In genomic region chr1:180845352-180845751, GRCh38 we compare ENCODE assay signal across 26 cellular contexts.
"Had no signal": no experiment of that assay in that cellular context is flagged by ENCODE, and none has a peak within 500 bp of the region (broad histone marks: within the 10 kb centered on the region; RNA-seq: fewer than 3 reads in every experiment).

No MANE protein-coding gene starts in this region.

- ATAC-seq: stimulated activated effector memory CD8-positive, alpha-beta T cell treated with anti-CD3 and anti-CD28 coated beads, Interleukin-12 subunit alpha, Interleukin-12 subunit beta, amount 100 ng/mL, for 72 hours; stimulated activated memory B cell treated with anti-CD40 and anti-IgM and Interleukin-4, amounts not matched to agents 10 μg/mL and 1 μg/mL and 100 μg/mL, for 72 hours; stimulated activated naive B cell treated with anti-CD40 and anti-IgM and Interleukin-4, amounts not matched to agents 10 μg/mL and 1 μg/mL and 100 μg/mL, for 72 hours; stimulated activated naive CD8-positive, alpha-beta T cell treated with anti-CD3 and anti-CD28 coated beads, Interleukin-15, amount 100 ng/mL, for 72 hours; stimulated activated naive CD8-positive, alpha-beta T cell treated with anti-CD3 and anti-CD28 coated beads, Interleukin-15, Interleukin-2, amounts not matched to agents 100 U/mL and 50 U/mL, for 24 hours; upper lobe of right lung had no signal

- H3K9me3 ChIP-seq: stomach, suprapubic skin, testis, thoracic aorta, thyroid gland, tibial artery, tibial nerve, transverse colon, upper lobe of left lung, upper lobe of right lung, uterus, vagina had no signal

- H3K27ac ChIP-seq: stomach, suprapubic skin, testis, thoracic aorta, thyroid gland, tibial artery, tibial nerve, transverse colon, upper lobe of left lung, upper lobe of right lung, uterus, vagina had no signal

- H3K36me3 ChIP-seq: stomach, suprapubic skin, thyroid gland, tibial artery, transverse colon, upper lobe of left lung, uterus, vagina had no signal

- H3K4me3 ChIP-seq: stomach, suprapubic skin, testis, thoracic aorta, thyroid gland, tibial artery, tibial nerve, transverse colon, upper lobe of left lung, upper lobe of right lung, uterus, vagina had no signal

- DNase-seq: stimulated activated CD4-positive, alpha-beta T cell treated with anti-CD3 and anti-CD28 coated beads, Interleukin-2, amount 100 ng/mL, for 24 hours; stimulated activated CD4-positive, alpha-beta T cell treated with anti-CD3 and anti-CD28 coated beads, Interleukin-2, amount 100 ng/mL, for 48 hours; stimulated activated CD4-positive, alpha-beta T cell treated with anti-CD3 and anti-CD28 coated beads, Interleukin-4, amount 100 ng/mL, for 1 hour; stimulated activated CD4-positive, alpha-beta T cell treated with anti-CD3 and anti-CD28 coated beads, Interleukin-4, amount 100 ng/mL, for 24 hours; stimulated activated CD4-positive, alpha-beta T cell treated with anti-CD3 and anti-CD28 coated beads, Interleukin-4, amount 100 ng/mL, for 4 hours; stimulated activated CD8-positive, alpha-beta memory T cell treated with anti-CD3 and anti-CD28 coated beads, Interleukin-4, amount 100 ng/mL, for 48 hours; stimulated activated naive B cell treated with anti-CD40 and anti-IgM and Interleukin-4, amounts not matched to agents 10 μg/mL and 1 μg/mL and 100 μg/mL, for 72 hours; stimulated activated naive CD4-positive, alpha-beta T cell; stimulated activated naive CD8-positive, alpha-beta T cell treated with anti-CD3 and anti-CD28 coated beads, Interleukin-15, amount 100 ng/mL, for 72 hours; stimulated activated naive CD8-positive, alpha-beta T cell treated with anti-CD3 and anti-CD28 coated beads, Interleukin-15, Interleukin-2, amounts not matched to agents 100 U/mL and 50 U/mL, for 24 hours; stomach; testis; thyroid gland; tibial artery; transverse colon; trophoblast cell; upper lobe of left lung; upper lobe of right lung; uterus had no signal

- H3K27me3 ChIP-seq: stomach, suprapubic skin, testis, thyroid gland, tibial artery, tibial nerve, transverse colon, upper lobe of left lung, upper lobe of right lung, uterus, vagina had no signal

- FAIRE-seq: urothelium cell line had no signal

- H3K4me1 ChIP-seq: stomach, suprapubic skin, transverse colon, upper lobe of left lung, upper lobe of right lung, uterus, vagina had no signal
